In the genomic region with DNA sequence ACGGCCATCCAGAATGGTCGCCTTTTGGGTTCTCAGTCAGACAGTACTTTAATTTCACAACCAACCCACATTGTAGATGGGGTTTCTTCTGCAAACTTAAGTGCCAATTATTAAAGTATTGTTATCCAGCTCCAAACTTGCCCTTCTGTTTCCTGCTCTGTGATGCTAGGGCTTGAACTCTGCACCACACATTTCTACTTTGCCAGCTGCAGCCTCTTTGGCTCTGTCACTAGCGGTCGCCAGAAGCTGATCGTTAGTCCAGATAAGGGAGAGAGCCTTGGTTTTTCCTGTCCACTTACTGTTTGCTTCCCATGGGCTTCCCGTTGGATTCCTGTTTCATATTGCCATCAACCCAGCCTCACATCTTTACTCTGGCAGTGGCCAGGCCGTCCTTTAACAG, we compare ENCODE assay signal across 20 cellular contexts.
A peak's percentile ranks its signal among the peaks of the same experiment; 100 is the strongest.
DNase-seq lines count a peak whose midpoint lies in the region; ATAC-seq, FAIRE-seq and TF ChIP-seq lines count a peak whose summit lies in the region.
"Had no signal": no experiment of that assay in that cellular context is flagged by ENCODE, and none has a peak within 500 bp of the region (broad histone marks: within the 10 kb centered on the region; RNA-seq: fewer than 3 reads in every experiment).

No MANE protein-coding gene starts in this region.

- in situ Hi-C loops in GM12878 (cut with MboI): no loop called here
- in situ Hi-C loops in HepG2 (cut with HindIII; ENCODE audit: extremely low pct_ligation_motif_present, low pct_unique_long_range_greater_than_20kb): no loop called here

- H4K20me1 ChIP-seq in OCI-LY3 (ENCODE audit: insufficient read depth, low read length) (no peaks in the 10 kb centered on the region), GM12878 (ENCODE audit: control insufficient read depth, insufficient read depth) (no peaks in the 10 kb centered on the region), HepG2 (ENCODE audit: insufficient read depth, low read length) (no peaks in the 10 kb centered on the region)

- RAD21 ChIA-PET in GM12878 (lab: Charles Lee; ENCODE audit: unreplicated experiment): no interaction called here

- no peaks in the 10 kb centered on the region for H3K79me2 ChIP-seq in OCI-LY3 (ENCODE audit: low read length)
- no peaks in the 10 kb centered on the region for H3K79me2 ChIP-seq in GM12878 (ENCODE audit: control insufficient read depth, insufficient read depth, low read length)
- no peaks in the 10 kb centered on the region for H3K79me2 ChIP-seq in HepG2 (ENCODE audit: insufficient read depth, low read length)

- no peaks in the 10 kb centered on the region for H3K9me3 ChIP-seq in OCI-LY3 (ENCODE audit: insufficient read depth, low read length)
- H3K9me3 ChIP-seq in GM12878 (replicated peaks; ENCODE audit: control insufficient read depth, insufficient read depth, low read length): no peaks in the 10 kb centered on the region
- no peaks in the 10 kb centered on the region for H3K9me3 ChIP-seq in HepG2 (ENCODE audit: low read length)
- H3K9me3 ChIP-seq: Caco-2 had no signal

- SMC1A ChIA-PET in GM12878 (lab: Charles Lee; ENCODE audit: uncharacterized antibody, unreplicated experiment): interaction anchor here (1.1 kb wide), 1 partner anchor 124 kb away, joined by 3 read pairs; no protein-coding TSS in a partner anchor

- H3K9ac ChIP-seq in OCI-LY3 (ENCODE audit: low read length) (no peak overlapping the region), GM12878 (ENCODE audit: control insufficient read depth, insufficient read depth, low read length) (no peak overlapping the region), HepG2 (ENCODE audit: insufficient read depth, low read depth, low read length) (no peak overlapping the region)

- CTCF ChIA-PET in GM12878 (lab: Yijun Ruan, JAX) (no interaction called here), HepG2 (lab: Yijun Ruan, JAX; ENCODE audit: low intra/inter-chr PET ratio, low total read pairs) (no interaction called here)

- TF ChIP-seq EP300 in GM12878 (IDR thresholded peaks at IDR 0.05; ENCODE audit: borderline replicate concordance in 1 of 2, control insufficient read depth in 1 of 2, low read depth in 2 of 2, low read length in 2 of 2) (no peak), HepG2 (IDR thresholded peaks at IDR 0.05; ENCODE audit: low read depth in 2 of 2, low read length in 2 of 2) (no peak), HepG2 (CRISPR knock-in tag; IDR thresholded peaks at IDR 0.05; ENCODE audit: borderline replicate concordance) (no peak)

- H3K4me1 ChIP-seq in OCI-LY3 (ENCODE audit: low read length) (peaks cover 20% of the 10 kb centered on the region), GM12878 (ENCODE audit: control insufficient read depth, insufficient read depth, low read length) (no peaks in the 10 kb centered on the region), HepG2 (ENCODE audit: insufficient read depth, low read length) (no peaks in the 10 kb centered on the region)
- H3K4me1 ChIP-seq: Caco-2 had no signal

- no peak overlapping the region for H2AFZ ChIP-seq in OCI-LY3 (ENCODE audit: low read depth, low read length)
- no peak overlapping the region for H2AFZ ChIP-seq in GM12878 (ENCODE audit: control insufficient read depth, low read depth, low read length)
- no peak overlapping the region for H2AFZ ChIP-seq in HepG2 (ENCODE audit: low read length)

- H3K36me3 ChIP-seq in OCI-LY3 (replicated peaks; ENCODE audit: low read depth, low read length) (no peaks in the 10 kb centered on the region), GM12878 (ENCODE audit: control insufficient read depth in 2 of 2, insufficient read depth in 2 of 2, low read length in 1 of 2) (no peaks in the 10 kb centered on the region), HepG2 (replicated peaks in 1 of 2; ENCODE audit: control insufficient read depth in 1 of 2, insufficient read depth in 2 of 2, low read length in 2 of 2) (no peaks in the 10 kb centered on the region)

- BruUV-seq in GM12878 (replicated peaks; lab: Mats Ljungman, UMichigan): no TSS peak
- BruUV-seq in HepG2 (replicated peaks; lab: Mats Ljungman, UMichigan): no TSS peak

- H3K27me3 ChIP-seq in OCI-LY3 (ENCODE audit: low read depth, low read length) (no peaks in the 10 kb centered on the region), GM12878 (replicated peaks in 1 of 2; ENCODE audit: control insufficient read depth in 2 of 2, insufficient read depth in 2 of 2, low read length in 1 of 2) (no peaks in the 10 kb centered on the region), HepG2 (ENCODE audit: control insufficient read depth in 1 of 2, insufficient read depth in 2 of 2, low read length in 2 of 2) (no peaks in the 10 kb centered on the region)

- DNase-seq in GM12878 (ENCODE audit: low read depth, low spot score): no peak
- peak; percentile 0 to 5 for DNase-seq in lung microvascular endothelial cell (ENCODE audit: low read depth in 2 of 2)
- no peak for DNase-seq in HepG2 (ENCODE audit: low spot score)
- DNase-seq in SHP77 treated with DMSO at 0.1 percent for 48 hours (lab: John Stamatoyannopoulos, UW): no peak
- DNase-seq: ACHN; Caco-2; CD4-positive, alpha-beta T cell; DMS79; GDM1; GOT3; H7; HFFc6; KG1 had no signal

- TF ChIP-seq CTCF in OCI-LY3 (IDR thresholded peaks at IDR 0.05; ENCODE audit: low read depth, low read length) (no peak), GM12878 (IDR thresholded peaks at IDR 0.05 in 2 of 3, conservative IDR thresholded peaks at IDR 0.05 in 1 of 3; ENCODE audit: control insufficient read depth in 2 of 3, extremely low read depth in 1 of 3, insufficient read depth in 1 of 3, low read depth in 3 of 3, low read length in 3 of 3) (no peak), HepG2 (CRISPR knock-in tag; IDR thresholded peaks at IDR 0.05) (no peak)

- ATAC-seq in GM18868 (IDR thresholded peaks at IDR 0.05; ENCODE audit: unreplicated experiment) (peak; percentile 27), GM12878 (peak; percentile 62), HepG2 (no peak), HG02610 (IDR thresholded peaks at IDR 0.05; ENCODE audit: unreplicated experiment) (no peak)
- ATAC-seq: HCT116 had no signal

- FAIRE-seq in GM12878 (lab: Jason Lieb, UNC) (no peak), HepG2 (lab: Jason Lieb, UNC) (no peak)
- FAIRE-seq: A204.1, D721Med had no signal

- TF ChIP-seq RAD21 in GM12878 (IDR thresholded peaks at IDR 0.05; ENCODE audit: insufficient read depth, low read depth, low read length): no peak
- TF ChIP-seq RAD21 in HepG2 (CRISPR knock-in tag; IDR thresholded peaks at IDR 0.05): no peak

- 16% methylated on average over 7 of the region's 7 CpGs for WGBS in GM12878 (ENCODE audit: insufficient coverage, insufficient replicate concordance, low lambda C conversion rate, missing lambda C conversion rate)
- WGBS in HepG2 (ENCODE audit: low lambda C conversion rate): 29% methylated on average over 7 of the region's 7 CpGs

- POLR2A ChIA-PET in GM12878 (lab: Charles Lee) (no interaction called here), HepG2 (lab: Yijun Ruan, JAX) (no interaction called here)

- TF ChIP-seq POLR2A in GM12878 (IDR thresholded peaks at IDR 0.05; ENCODE audit: low read depth, low read length) (no peak), HepG2 (IDR thresholded peaks at IDR 0.05; ENCODE audit: insufficient read depth in 1 of 2, low read depth in 2 of 2, low read length in 2 of 2) (no peak)

- H3K27ac ChIP-seq in OCI-LY3 (ENCODE audit: low read length): no peak overlapping the region
- no peak overlapping the region for H3K27ac ChIP-seq in GM12878 (ENCODE audit: control insufficient read depth, insufficient read depth)
- H3K27ac ChIP-seq in HepG2 (ENCODE audit: extremely low read length, insufficient read depth, low read length): no peak overlapping the region
- H3K27ac ChIP-seq: C4-2B had no signal

- H3K4me2 ChIP-seq in OCI-LY3 (ENCODE audit: low read length) (peak overlapping the region; percentile 51), GM12878 (ENCODE audit: control insufficient read depth, insufficient read depth) (no peak overlapping the region), HepG2 (ENCODE audit: low read depth, low read length) (no peak overlapping the region)

- intact Hi-C loops in GM12878 (cut with micrococcal nuclease; ENCODE audit: unreplicated experiment) (no loop called here), HepG2 (cut with micrococcal nuclease; ENCODE audit: unreplicated experiment) (no loop called here)

- H3K4me3 ChIP-seq in OCI-LY3 (ENCODE audit: low read length): no peak overlapping the region
- no peak overlapping the region for H3K4me3 ChIP-seq in GM12878
- no peak overlapping the region for H3K4me3 ChIP-seq in HepG2 (replicated peaks in 1 of 3; ENCODE audit: insufficient read depth in 1 of 3, low read depth in 2 of 3, low read length in 3 of 3)

TF ChIP-seq in GM12878, 131 proteins besides CTCF, POLR2A, EP300 and RAD21 (continues in another document):
- TF ChIP-seq HDAC6 (IDR thresholded peaks at IDR 0.05; ENCODE audit: unreplicated experiment) (no peak), NFYA (IDR thresholded peaks at IDR 0.05; ENCODE audit: borderline replicate concordance, low read depth, low read length) (no peak)
- TF ChIP-seq, protein P1, sequence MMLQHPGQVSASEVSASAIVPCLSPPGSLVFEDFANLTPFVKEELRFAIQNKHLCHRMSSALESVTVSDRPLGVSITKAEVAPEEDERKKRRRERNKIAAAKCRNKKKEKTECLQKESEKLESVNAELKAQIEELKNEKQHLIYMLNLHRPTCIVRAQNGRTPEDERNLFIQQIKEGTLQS (IDR thresholded peaks at IDR 0.05; ENCODE audit: borderline replicate concordance, extremely low read depth, low read depth, low read length): no peak

TF ChIP-seq in HepG2, 621 proteins besides CTCF, POLR2A, EP300 and RAD21 (continues in another document):
- TF ChIP-seq TBX2 (CRISPR knock-in tag; IDR thresholded peaks at IDR 0.05; ENCODE audit: borderline replicate concordance) (no peak), ZNF382 (CRISPR knock-in tag; IDR thresholded peaks at IDR 0.05; ENCODE audit: borderline replicate concordance) (no peak), ZNF282 (IDR thresholded peaks at IDR 0.05; ENCODE audit: partially characterized antibody) (no peak), ZNF772 (CRISPR knock-in tag; IDR thresholded peaks at IDR 0.05) (no peak), ZNF766 (CRISPR knock-in tag; IDR thresholded peaks at IDR 0.05; ENCODE audit: borderline replicate concordance) (no peak), ZNF577 (CRISPR knock-in tag; IDR thresholded peaks at IDR 0.05; ENCODE audit: borderline replicate concordance, low read depth) (no peak), ZNF337 (CRISPR knock-in tag; IDR thresholded peaks at IDR 0.05; ENCODE audit: borderline replicate concordance, low read depth) (no peak), ZNF563 (CRISPR knock-in tag; IDR thresholded peaks at IDR 0.05) (no peak), EZH2 (conservative IDR thresholded peaks at IDR 0.05; ENCODE audit: low read depth, low read length) (no peak)
- TF ChIP-seq, protein P2, sequence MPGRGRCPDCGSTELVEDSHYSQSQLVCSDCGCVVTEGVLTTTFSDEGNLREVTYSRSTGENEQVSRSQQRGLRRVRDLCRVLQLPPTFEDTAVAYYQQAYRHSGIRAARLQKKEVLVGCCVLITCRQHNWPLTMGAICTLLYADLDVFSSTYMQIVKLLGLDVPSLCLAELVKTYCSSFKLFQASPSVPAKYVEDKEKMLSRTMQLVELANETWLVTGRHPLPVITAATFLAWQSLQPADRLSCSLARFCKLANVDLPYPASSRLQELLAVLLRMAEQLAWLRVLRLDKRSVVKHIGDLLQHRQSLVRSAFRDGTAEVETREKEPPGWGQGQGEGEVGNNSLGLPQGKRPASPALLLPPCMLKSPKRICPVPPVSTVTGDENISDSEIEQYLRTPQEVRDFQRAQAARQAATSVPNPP (CRISPR knock-in tag; IDR thresholded peaks at IDR 0.05): no peak

Comparison
In these comparisons a context has a peak if more than half of its experiments do, and no peak if none do; other contexts are left out.
1. ATAC-seq: peak in GM18868 (single experiment) and GM12878 (single experiment); none in HepG2 (single experiment) and HG02610 (single experiment).
2. DNase-seq: peak in lung microvascular endothelial cell (2 of 2); none in GM12878 (single experiment), HepG2 (single experiment) and SHP77 treated with DMSO at 0.1 percent for 48 hours (single experiment).